In genomic region chrX:132119283-132119682, GRCh38 we compare ENCODE assay signal across 15 cellular contexts. TPM values are rescaled to one million over a fixed set of nuclear protein-coding genes. Genes with fewer than 3 reads are reported as not detected.
DNase-seq lines count a peak whose midpoint lies in the region; TF ChIP-seq lines count a peak whose summit lies in the region.
"Had no signal": no experiment of that assay in that cellular context is flagged by ENCODE, and none has a peak within 500 bp of the region (broad histone marks: within the 10 kb centered on the region; RNA-seq: fewer than 3 reads in every experiment).

No MANE protein-coding gene starts in this region.

- H3K9ac ChIP-seq in neuronal stem cell (ENCODE audit: low read depth, low read length, poor library complexity) = no peak overlapping the region
- H3K9ac ChIP-seq: BLaER1 had no signal

- H2BK15ac ChIP-seq in neuronal stem cell (ENCODE audit: low read length) = no peak overlapping the region

- no peaks in the 10 kb centered on the region for H3K36me3 ChIP-seq in neuronal stem cell (replicated peaks in 1 of 2; ENCODE audit: control insufficient read depth in 2 of 2, insufficient read depth in 2 of 2, low read length in 2 of 2)
- H3K36me3 ChIP-seq: BLaER1 had no signal

- H3K14ac ChIP-seq in neuronal stem cell (ENCODE audit: low read length) = no peak overlapping the region

- WGBS in neuronal stem cell (ENCODE audit: extremely low coverage in 2 of 2, insufficient read length in 2 of 2, insufficient replicate concordance in 1 of 2), 2 donors = no CpG with 5 or more reads among the region's 3 CpGs

- no peak overlapping the region for H2AK5ac ChIP-seq in neuronal stem cell (ENCODE audit: low read depth, low read length)

- no peak overlapping the region for H3K4me3 ChIP-seq in neuronal stem cell (ENCODE audit: low read length in 2 of 2)
- H3K4me3 ChIP-seq: BLaER1 had no signal

- no peaks in the 10 kb centered on the region for H3K9me3 ChIP-seq in neuronal stem cell (replicated peaks in 1 of 2; ENCODE audit: control insufficient read depth in 2 of 2, insufficient read depth in 1 of 2, low read depth in 1 of 2, low read length in 2 of 2)
- H3K9me3 ChIP-seq: BLaER1 had no signal

- H3K4me1 ChIP-seq in neuronal stem cell (ENCODE audit: control insufficient read depth in 2 of 2, insufficient read depth in 1 of 2, low read depth in 1 of 2, low read length in 2 of 2) = peaks cover 5 to 12% of the 10 kb centered on the region in 2 donors
- H3K4me1 ChIP-seq: BLaER1 had no signal

- H2AFZ ChIP-seq in neuronal stem cell (ENCODE audit: low read length) = no peak overlapping the region

- H2BK12ac ChIP-seq in neuronal stem cell (ENCODE audit: low read length) = no peak overlapping the region

- H3K18ac ChIP-seq in neuronal stem cell (ENCODE audit: low read length) = no peak overlapping the region

- no peak for TF ChIP-seq CTCF in C4-2B (conservative IDR thresholded peaks at IDR 0.05)

- H3K4ac ChIP-seq in neuronal stem cell (ENCODE audit: low read length) = no peak overlapping the region

- no peak overlapping the region for H3K4me2 ChIP-seq in neuronal stem cell (ENCODE audit: insufficient read depth, low read length, poor library complexity, severe bottlenecking)
- H3K4me2 ChIP-seq: BLaER1 had no signal

- H3K79me1 ChIP-seq in neuronal stem cell (ENCODE audit: low read depth, low read length) = no peaks in the 10 kb centered on the region

- intact Hi-C loops in head of caudate nucleus (cut with DNase I) = no loop called here

- no peak overlapping the region for H4K91ac ChIP-seq in neuronal stem cell (ENCODE audit: low read depth, low read length, poor library complexity)

- DNase-seq in HuH-7 (ENCODE audit: low spot score) (peak; percentile 4), epithelial cell of prostate (ENCODE audit: low read depth, low spot score) (no peak), neuronal stem cell (ENCODE audit: low spot score) (no peak), kidney glomerular epithelial cell (lab: John Stamatoyannopoulos, UW) (no peak), NCI-H1694 (lab: John Stamatoyannopoulos, UW) (no peak), head of caudate nucleus (no peak), NCI-H345 treated with DMSO at 0.1 percent for 48 hours (lab: John Stamatoyannopoulos, UW; ENCODE audit: unreplicated experiment) (no peak)
- DNase-seq: activated CD4-positive, alpha-beta T cell treated with anti-CD3 and anti-CD28 coated beads for 36 hours; cerebellar nuclear complex; effector CD8-positive, alpha-beta T cell; NCI-H2171; stimulated activated CD4-positive, alpha-beta T cell treated with anti-CD3 and anti-CD28 coated beads, Interleukin-4, amount 100 ng/mL, for 4 hours had no signal

- H4K8ac ChIP-seq in neuronal stem cell (ENCODE audit: low read depth, low read length) = no peak overlapping the region

- no peak overlapping the region for H3K23ac ChIP-seq in neuronal stem cell (ENCODE audit: low read depth, low read length, poor library complexity)

- H2BK5ac ChIP-seq in neuronal stem cell (ENCODE audit: low read length) = no peak overlapping the region

- H2BK120ac ChIP-seq in neuronal stem cell (ENCODE audit: low read depth, low read length) = no peak overlapping the region

- peaks cover 0 to 25% (median 0%) of the 10 kb centered on the region in 3 experiments for H3K27me3 ChIP-seq in neuronal stem cell (ENCODE audit: control insufficient read depth in 3 of 3, insufficient read depth in 3 of 3, low read depth in 1 of 3, low read length in 3 of 3)

- H3K27ac ChIP-seq in C4-2B (peak overlapping the region; percentile 51), epithelial cell of prostate (peak overlapping the region; percentile 13), neuronal stem cell (replicated peaks; ENCODE audit: low read length) (peak overlapping the region; percentile 91)
- H3K27ac ChIP-seq: BLaER1 had no signal

RNA-seq across cellular contexts. Expression of gene FRMD7, which starts 8.5 kb away (rescaled TPM):
- not detected for polyA plus RNA-seq in neuronal stem cell (2013, experiment 1 of 2)
- polyA plus RNA-seq in neuronal stem cell (2013, experiment 2 of 2) = not detected
- polyA plus RNA-seq: urinary bladder had no signal

Comparison
In these comparisons a context has a peak if more than half of its experiments do, and no peak if none do; other contexts are left out.
1. H3K27ac ChIP-seq: peak in every context shown above with its lines; median percentile 91 in neuronal stem cell; 51 in C4-2B; 13 in epithelial cell of prostate.